ENCODE assay signal across 29 cellular contexts in genomic region chr6:38077488-38078015, GRCh38.
"Had no signal": no experiment of that assay in that cellular context is flagged by ENCODE, and none has a peak within 500 bp of the region (broad histone marks: within the 10 kb centered on the region; RNA-seq: fewer than 3 reads in every experiment).

No MANE protein-coding gene starts in this region.

- H3K9me3 ChIP-seq: ascending aorta, Peyer's patch, SJCRH30 had no signal

- H3K27ac Mint-ChIP-seq: activated CD8-positive, alpha-beta memory T cell treated with anti-CD3 and anti-CD28 coated beads, Interleukin-2, amount 10 ng/mL, durations not matched to agents 7 days and 5 days; activated CD8-positive, alpha-beta T cell treated with anti-CD3 and anti-CD28 coated beads, Interleukin-2, amount 10 ng/mL, durations not matched to agents 7 days and 5 days; activated naive CD8-positive, alpha-beta T cell treated with anti-CD3 and anti-CD28 coated beads, Interleukin-2, amount 50 U/mL, for 24 hours; activated T-cell treated with anti-CD3 and anti-CD28 coated beads, Interleukin-2, amount 50 U/mL, for 24 hours; activated T-helper 1 cell treated with anti-CD3 and anti-CD28 coated beads, Interleukin-12 subunit alpha, Interleukin-12 subunit beta, Interleukin-2, Interleukin-4 antibody, amounts not matched to agents 30 ng/mL and 10 ng/mL and 1 ng/mL, durations not matched to agents 14 hours and 24 hours and 36 hours; T-helper 17 cell; WTC11 had no signal

- H3K27me3 ChIP-seq: ascending aorta, brain microvascular endothelial cell, cardiac muscle cell, Peyer's patch, SJCRH30 had no signal

- H3K4me3 Mint-ChIP-seq: activated CD8-positive, alpha-beta memory T cell treated with anti-CD3 and anti-CD28 coated beads, Interleukin-2, amount 10 ng/mL, durations not matched to agents 7 days and 5 days; activated CD8-positive, alpha-beta T cell treated with anti-CD3 and anti-CD28 coated beads, Interleukin-2, amount 10 ng/mL, durations not matched to agents 7 days and 5 days; activated naive CD8-positive, alpha-beta T cell treated with anti-CD3 and anti-CD28 coated beads, Interleukin-2, amount 50 U/mL, for 24 hours; activated T-cell treated with anti-CD3 and anti-CD28 coated beads, Interleukin-2, amount 50 U/mL, for 24 hours; activated T-helper 1 cell treated with anti-CD3 and anti-CD28 coated beads, Interleukin-12 subunit alpha, Interleukin-12 subunit beta, Interleukin-2, Interleukin-4 antibody, amounts not matched to agents 30 ng/mL and 10 ng/mL and 1 ng/mL, durations not matched to agents 14 hours and 24 hours and 36 hours; T-helper 17 cell; WTC11 had no signal

- DNase-seq: activated CD4-positive, alpha-beta T cell treated with anti-CD3 and anti-CD28 coated beads for 48 hours; activated CD4-positive, alpha-beta T cell treated with anti-CD3 and anti-CD28 coated beads, Interleukin-2, amount 50 U/mL, for 4 hours; activated CD4-positive, CD25-positive, alpha-beta regulatory T cell treated with anti-CD3 and anti-CD28 coated beads, Interleukin-2, amount 50 U/mL, for 72 hours; activated CD8-positive, alpha-beta memory T cell treated with anti-CD3 and anti-CD28 coated beads, Interleukin-2, amount 10 ng/mL, durations not matched to agents 7 days and 5 days; activated CD8-positive, alpha-beta T cell treated with anti-CD3 and anti-CD28 coated beads, Interleukin-2, amount 10 ng/mL, durations not matched to agents 7 days and 5 days; activated effector memory CD4-positive, alpha-beta T cell treated with anti-CD3 and anti-CD28 coated beads, Interleukin-2, amount 50 U/mL, for 16 hours; activated naive CD4-positive, alpha-beta T cell treated with Interleukin-2 at 50 U/mL for 16 hours; activated naive CD8-positive, alpha-beta T cell treated with anti-CD3 and anti-CD28 coated beads, Interleukin-2, amount 50 U/mL, for 24 hours; activated T-cell treated with anti-CD3 and anti-CD28 coated beads, Interleukin-2, amount 50 U/mL, for 24 hours; amniotic stem cell; brain microvascular endothelial cell; MM.1S; NCI-H1105 treated with DMSO at 0.1 percent for 48 hours; NCI-H1436 treated with DMSO at 0.1 percent for 48 hours; NCI-H187; NCI-H2081; NCI-H446; NCI-H524; Peyer's patch; Right ventricle myocardium superior; SJCRH30; T-helper 17 cell; T-helper 9 cell had no signal

- H3K27ac ChIP-seq: ascending aorta, brain microvascular endothelial cell, cardiac muscle cell, Peyer's patch, RWPE1, SJCRH30 had no signal

- H3K4me1 Mint-ChIP-seq: activated CD8-positive, alpha-beta memory T cell treated with anti-CD3 and anti-CD28 coated beads, Interleukin-2, amount 10 ng/mL, durations not matched to agents 7 days and 5 days; activated naive CD8-positive, alpha-beta T cell treated with anti-CD3 and anti-CD28 coated beads, Interleukin-2, amount 50 U/mL, for 24 hours had no signal

- H3K27me3 Mint-ChIP-seq: activated CD8-positive, alpha-beta memory T cell treated with anti-CD3 and anti-CD28 coated beads, Interleukin-2, amount 10 ng/mL, durations not matched to agents 7 days and 5 days; activated naive CD8-positive, alpha-beta T cell treated with anti-CD3 and anti-CD28 coated beads, Interleukin-2, amount 50 U/mL, for 24 hours; activated T-cell treated with anti-CD3 and anti-CD28 coated beads, Interleukin-2, amount 50 U/mL, for 24 hours; T-helper 17 cell had no signal

- H3K4me1 ChIP-seq: SJCRH30 had no signal

- H3K9me3 Mint-ChIP-seq: activated naive CD4-positive, alpha-beta T cell treated with anti-CD3 and anti-CD28 coated beads, Interleukin-2, amount 50 U/mL, for 72 hours; activated naive CD8-positive, alpha-beta T cell treated with anti-CD3 and anti-CD28 coated beads, Interleukin-2, amount 50 U/mL, for 24 hours; activated T-cell treated with anti-CD3 and anti-CD28 coated beads, Interleukin-2, amount 50 U/mL, for 24 hours; activated T-helper 1 cell treated with anti-CD3 and anti-CD28 coated beads, Interleukin-12 subunit alpha, Interleukin-12 subunit beta, Interleukin-2, Interleukin-4 antibody, amounts not matched to agents 30 ng/mL and 10 ng/mL and 1 ng/mL, durations not matched to agents 14 hours and 24 hours and 36 hours had no signal

- H3K4me3 ChIP-seq: ascending aorta, cardiac muscle cell, Peyer's patch, SJCRH30 had no signal

- H3K36me3 Mint-ChIP-seq: WTC11 had no signal

- ATAC-seq: activated CD8-positive, alpha-beta memory T cell treated with anti-CD3 and anti-CD28 coated beads, Interleukin-2, amount 10 ng/mL, durations not matched to agents 7 days and 5 days; activated CD8-positive, alpha-beta T cell treated with anti-CD3 and anti-CD28 coated beads, Interleukin-2, amount 10 ng/mL, durations not matched to agents 7 days and 5 days; activated naive CD4-positive, alpha-beta T cell treated with anti-CD3 and anti-CD28 coated beads, Interleukin-2, amount 50 U/mL, for 72 hours; activated naive CD8-positive, alpha-beta T cell treated with anti-CD3 and anti-CD28 coated beads, Interleukin-2, amount 50 U/mL, for 24 hours; T-helper 17 cell; WTC11 had no signal

- H3K36me3 ChIP-seq: ascending aorta, brain microvascular endothelial cell, cardiac muscle cell, Peyer's patch had no signal
